ENCODE assay signal across 12 cellular contexts in the genomic region with DNA sequence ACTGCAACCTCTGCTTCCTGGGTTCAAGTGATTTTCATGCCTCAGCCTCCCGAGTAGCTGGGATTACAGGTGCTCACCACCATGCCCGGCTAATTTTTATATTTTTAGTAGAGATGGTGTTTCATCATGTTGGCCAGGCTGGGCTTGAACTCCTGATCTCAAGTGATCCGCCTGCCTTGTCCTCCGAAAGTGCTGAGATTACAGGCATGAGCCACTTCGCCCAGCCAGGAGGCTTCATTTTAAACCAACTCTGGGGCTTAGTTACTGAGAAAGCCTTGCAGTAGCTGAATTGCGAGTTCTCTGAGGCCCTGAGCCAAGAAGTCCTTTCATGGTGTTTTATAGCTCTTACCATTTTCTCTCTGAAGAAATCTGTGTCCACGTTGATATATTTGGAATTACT. TPM values are rescaled to one million over a fixed set of nuclear protein-coding genes. Genes with fewer than 3 reads are reported as not detected.
"Had no signal": no experiment of that assay in that cellular context is flagged by ENCODE, and none has a peak within 500 bp of the region (broad histone marks: within the 10 kb centered on the region; RNA-seq: fewer than 3 reads in every experiment).

No MANE protein-coding gene starts in this region.

RNA-seq across cellular contexts. Expression of a gene that starts 5.0 kb away (rescaled TPM):
- total RNA-seq: activated B cell treated with CpG ODN at 0.5 μM for 24 hours, bronchial epithelial cell had no signal
- polyA plus RNA-seq: cardiac muscle cell had no signal

RNA-seq across cellular contexts. Expression of a gene that starts 31.3 kb away (rescaled TPM):
- total RNA-seq: activated B cell treated with CpG ODN at 0.5 μM for 24 hours; activated CD4-positive, alpha-beta memory T cell treated with anti-CD3 and anti-CD28 coated beads for 36 hours; activated CD4-positive, alpha-beta T cell treated with anti-CD3 and anti-CD28 coated beads, Interleukin-2, amount 10 ng/mL, durations not matched to agents 24 days and 14 days; activated CD8-positive, alpha-beta memory T cell treated with anti-CD3 and anti-CD28 coated beads for 36 hours; activated CD8-positive, alpha-beta T cell treated with anti-CD3 and anti-CD28 coated beads for 36 hours; activated naive CD8-positive, alpha-beta T cell treated with anti-CD3 and anti-CD28 coated beads, Interleukin-2, amount 10 ng/mL, durations not matched to agents 7 days and 5 days; activated T-cell treated with anti-CD3 and anti-CD28 coated beads, Interleukin-2, amount 50 U/mL, for 4 hours; activated T-cell treated with anti-CD3 and anti-CD28 coated beads, Interleukin-2, amount 50 U/mL, for 72 hours; activated T-helper 1 cell treated with anti-CD3 and anti-CD28 coated beads, Interleukin-12 subunit alpha, Interleukin-12 subunit beta, Interleukin-2, Interleukin-4 antibody, amounts not matched to agents 30 ng/mL and 10 ng/mL and 1 ng/mL, durations not matched to agents 14 hours and 24 hours and 36 hours; activated T-helper 17 cell treated with anti-CD3 and anti-CD28 coated beads, Interleukin-2, amount 50 U/mL, for 72 hours; bronchial epithelial cell had no signal

RNA-seq across cellular contexts. Expression of a gene that starts 56.2 kb away (rescaled TPM):
- total RNA-seq: activated CD4-positive, alpha-beta memory T cell treated with anti-CD3 and anti-CD28 coated beads for 36 hours; activated CD4-positive, alpha-beta T cell treated with anti-CD3 and anti-CD28 coated beads, Interleukin-2, amount 10 ng/mL, durations not matched to agents 24 days and 14 days; activated CD8-positive, alpha-beta memory T cell treated with anti-CD3 and anti-CD28 coated beads for 36 hours; activated CD8-positive, alpha-beta T cell treated with anti-CD3 and anti-CD28 coated beads for 36 hours; activated naive CD8-positive, alpha-beta T cell treated with anti-CD3 and anti-CD28 coated beads, Interleukin-2, amount 10 ng/mL, durations not matched to agents 7 days and 5 days; activated T-cell treated with anti-CD3 and anti-CD28 coated beads, Interleukin-2, amount 50 U/mL, for 4 hours; activated T-cell treated with anti-CD3 and anti-CD28 coated beads, Interleukin-2, amount 50 U/mL, for 72 hours; activated T-helper 1 cell treated with anti-CD3 and anti-CD28 coated beads, Interleukin-12 subunit alpha, Interleukin-12 subunit beta, Interleukin-2, Interleukin-4 antibody, amounts not matched to agents 30 ng/mL and 10 ng/mL and 1 ng/mL, durations not matched to agents 14 hours and 24 hours and 36 hours; activated T-helper 17 cell treated with anti-CD3 and anti-CD28 coated beads, Interleukin-2, amount 50 U/mL, for 72 hours; bronchial epithelial cell had no signal

RNA-seq across cellular contexts. Expression of a gene that starts 56.3 kb away (rescaled TPM):
- total RNA-seq: activated CD4-positive, alpha-beta memory T cell treated with anti-CD3 and anti-CD28 coated beads for 36 hours; activated CD4-positive, alpha-beta T cell treated with anti-CD3 and anti-CD28 coated beads, Interleukin-2, amount 10 ng/mL, durations not matched to agents 24 days and 14 days; activated CD8-positive, alpha-beta memory T cell treated with anti-CD3 and anti-CD28 coated beads for 36 hours; activated CD8-positive, alpha-beta T cell treated with anti-CD3 and anti-CD28 coated beads for 36 hours; activated naive CD8-positive, alpha-beta T cell treated with anti-CD3 and anti-CD28 coated beads, Interleukin-2, amount 10 ng/mL, durations not matched to agents 7 days and 5 days; activated T-cell treated with anti-CD3 and anti-CD28 coated beads, Interleukin-2, amount 50 U/mL, for 4 hours; activated T-cell treated with anti-CD3 and anti-CD28 coated beads, Interleukin-2, amount 50 U/mL, for 72 hours; activated T-helper 1 cell treated with anti-CD3 and anti-CD28 coated beads, Interleukin-12 subunit alpha, Interleukin-12 subunit beta, Interleukin-2, Interleukin-4 antibody, amounts not matched to agents 30 ng/mL and 10 ng/mL and 1 ng/mL, durations not matched to agents 14 hours and 24 hours and 36 hours; activated T-helper 17 cell treated with anti-CD3 and anti-CD28 coated beads, Interleukin-2, amount 50 U/mL, for 72 hours; bronchial epithelial cell had no signal
